In the genomic region with DNA sequence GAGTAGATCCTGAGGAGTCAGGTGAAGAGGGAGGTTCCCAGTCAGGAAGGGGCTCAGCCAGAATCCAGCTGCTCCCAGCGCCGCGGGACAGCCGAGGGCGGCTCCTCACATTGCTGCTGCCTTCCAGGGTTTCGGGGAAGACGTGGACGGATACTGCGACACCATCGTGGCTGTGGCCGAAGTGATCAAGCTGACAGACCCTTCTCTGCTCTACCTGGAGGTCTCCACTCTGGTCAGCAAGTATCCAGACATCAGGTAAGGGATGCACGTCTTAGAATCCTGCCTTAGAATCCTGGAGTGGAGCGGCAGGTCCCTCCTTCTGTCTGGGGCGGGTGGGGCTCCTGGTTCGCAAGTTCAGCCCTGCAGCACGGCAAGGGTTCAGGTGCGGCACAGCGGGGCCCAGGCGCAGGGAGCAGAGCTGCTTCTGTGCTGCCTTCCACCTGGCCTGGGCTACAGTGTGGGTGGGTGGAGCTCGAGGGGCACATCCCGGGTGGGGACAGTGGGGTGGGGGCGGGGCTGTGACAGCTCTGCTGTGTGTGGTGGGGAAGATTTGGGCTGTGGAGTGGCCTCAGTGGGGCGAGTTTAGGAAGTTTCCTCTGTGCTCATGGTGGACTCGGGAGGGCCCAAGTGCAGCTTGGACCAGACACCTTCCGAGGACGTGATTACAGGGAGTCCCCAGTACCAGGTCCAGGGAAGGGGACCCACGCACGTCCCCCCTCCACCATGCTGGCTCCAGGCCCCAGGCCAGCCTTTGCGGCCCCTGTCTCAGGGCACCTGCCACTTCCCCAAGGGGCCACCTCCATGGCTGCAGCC, we compare ENCODE assay signal across 15 cellular contexts. TPM values are rescaled to one million over a fixed set of nuclear protein-coding genes. Genes with fewer than 3 reads are reported as not detected.
DNase-seq lines count a peak whose midpoint lies in the region; ATAC-seq and TF ChIP-seq lines count a peak whose summit lies in the region.
"Had no signal": no experiment of that assay in that cellular context is flagged by ENCODE, and none has a peak within 500 bp of the region (broad histone marks: within the 10 kb centered on the region; RNA-seq: fewer than 3 reads in every experiment).

No MANE protein-coding gene starts in this region.

- no peak overlapping the region for H3K23ac ChIP-seq in mesenchymal stem cell (ENCODE audit: low read length in 2 of 2)

- H3K27ac ChIP-seq in heart left ventricle (no peak overlapping the region), endodermal cell (ENCODE audit: low read depth, low read length) (no peak overlapping the region), upper lobe of right lung (no peak overlapping the region), mesenchymal stem cell (ENCODE audit: low read length, poor library complexity, severe bottlenecking) (no peak overlapping the region)
- H3K27ac ChIP-seq: dorsolateral prefrontal cortex had no signal

- WGBS in heart left ventricle, 4 donors, result 88 to 93% (median 90%) methylated on average over 15 to 29 of the region's 29 CpGs
- 91 to 99% methylated on average over 13 to 29 of the region's 29 CpGs for WGBS in endodermal cell (ENCODE audit: insufficient coverage in 1 of 2, insufficient read length in 1 of 2), 2 experiments
- 94% methylated on average over 29 of the region's 29 CpGs for WGBS in mesenchymal stem cell

- H3K4me3 ChIP-seq in heart left ventricle, result no peak overlapping the region
- H3K4me3 ChIP-seq in endodermal cell (ENCODE audit: low read length), result no peak overlapping the region
- no peak overlapping the region for H3K4me3 ChIP-seq in upper lobe of right lung
- H3K4me3 ChIP-seq in mesenchymal stem cell (ENCODE audit: insufficient read depth in 1 of 2, low read depth in 1 of 2, low read length in 2 of 2), result no peak overlapping the region
- H3K4me3 ChIP-seq: dorsolateral prefrontal cortex, GM12878 had no signal

- POLR2A ChIA-PET in naive thymus-derived CD8-positive, alpha-beta T cell (lab: Charles Lee), result interaction anchor here (1.1 kb wide), 1 partner anchor 23 kb away, joined by 3 read pairs; a partner anchor contains a TSS

- DNase-seq in heart left ventricle, result peak in 3 of 5 donors; percentile 12 to 47 (median 18)
- no peak for DNase-seq in Right ventricle myocardium inferior (ENCODE audit: missing footprints)
- peak; percentile 36 for DNase-seq in endodermal cell
- peak in 1 of 10 donors; percentile 56 for DNase-seq in naive thymus-derived CD8-positive, alpha-beta T cell
- peak; percentile 51 for DNase-seq in upper lobe of right lung
- DNase-seq in central memory CD4-positive, alpha-beta T cell, result no peak
- DNase-seq in hippocampal formation (lab: John Stamatoyannopoulos, UW), result no peak
- DNase-seq in mesenchymal stem cell, result no peak
- DNase-seq: DMS153, GDM1, NCI-H1417, NCI-H526 had no signal

- H2AK5ac ChIP-seq in mesenchymal stem cell (ENCODE audit: low read length, severe bottlenecking), result no peak overlapping the region

- H3K4me2 ChIP-seq in mesenchymal stem cell (ENCODE audit: low read length, poor library complexity, severe bottlenecking), result no peak overlapping the region

- no peak overlapping the region for H2AFZ ChIP-seq in mesenchymal stem cell (ENCODE audit: low read depth, low read length)

- no peak overlapping the region for H3K14ac ChIP-seq in mesenchymal stem cell (ENCODE audit: low read length in 2 of 2)

- H3K36me3 ChIP-seq in heart left ventricle (peaks cover 0 to 68% (median 62%) of the 10 kb centered on the region in 9 donors), endodermal cell (ENCODE audit: control insufficient read depth, insufficient read depth, low read length) (peaks cover 7% of the 10 kb centered on the region), upper lobe of right lung (peaks cover 60% of the 10 kb centered on the region), mesenchymal stem cell (ENCODE audit: control insufficient read depth in 1 of 2, insufficient read depth in 2 of 2, low read depth in 1 of 2, low read length in 2 of 2) (peaks cover 63 to 77% of the 10 kb centered on the region in 2 experiments)

- no peak overlapping the region for H2BK120ac ChIP-seq in mesenchymal stem cell (ENCODE audit: low read depth, low read length)

- no peak overlapping the region for H2BK12ac ChIP-seq in mesenchymal stem cell (ENCODE audit: low read length in 2 of 2)

- H3K9me3 Mint-ChIP-seq in endodermal cell, result no peaks in the 10 kb centered on the region
- H3K9me3 Mint-ChIP-seq in naive thymus-derived CD8-positive, alpha-beta T cell, result no peaks in the 10 kb centered on the region
- H3K9me3 Mint-ChIP-seq: CD4-positive, alpha-beta T cell had no signal

- peaks cover 0 to 2% (median 0%) of the 10 kb centered on the region in 12 donors for H3K4me1 ChIP-seq in heart left ventricle
- no peaks in the 10 kb centered on the region for H3K4me1 ChIP-seq in endodermal cell (ENCODE audit: control insufficient read depth, insufficient read depth, low read length)
- H3K4me1 ChIP-seq in upper lobe of right lung, result no peaks in the 10 kb centered on the region
- H3K4me1 ChIP-seq in mesenchymal stem cell (ENCODE audit: control insufficient read depth, insufficient read depth, low read depth, low read length), result peaks cover 2% of the 10 kb centered on the region

- H3K18ac ChIP-seq in mesenchymal stem cell (ENCODE audit: low read depth in 1 of 2, low read length in 2 of 2), result no peak overlapping the region

- H4K91ac ChIP-seq in mesenchymal stem cell (ENCODE audit: low read length), result no peak overlapping the region

- TF ChIP-seq POLR2A in heart left ventricle (IDR thresholded peaks at IDR 0.05), result no peak

- H3K9ac ChIP-seq in endodermal cell (ENCODE audit: extremely low read depth, low read length, poor library complexity, severe bottlenecking) (no peak overlapping the region), mesenchymal stem cell (ENCODE audit: low read length) (no peak overlapping the region)

- H3K79me1 ChIP-seq in mesenchymal stem cell (replicated peaks; ENCODE audit: low read length, poor library complexity, severe bottlenecking), result peaks cover 9% of the 10 kb centered on the region

- peaks cover 31% of the 10 kb centered on the region for H3K36me3 Mint-ChIP-seq in endodermal cell (ENCODE audit: low read depth)
- H3K36me3 Mint-ChIP-seq in naive thymus-derived CD8-positive, alpha-beta T cell, result peaks cover 6 to 27% (median 10%) of the 10 kb centered on the region in 3 donors

- peak in 1 of 4 donors; percentile 8 for ATAC-seq in heart left ventricle
- ATAC-seq in Right ventricle myocardium inferior, result no peak
- no peak for ATAC-seq in naive thymus-derived CD8-positive, alpha-beta T cell
- peak; percentile 4 for ATAC-seq in upper lobe of right lung
- ATAC-seq: GM12878 had no signal

- no peaks in the 10 kb centered on the region for H3K27me3 Mint-ChIP-seq in endodermal cell (ENCODE audit: insufficient read depth)
- no peaks in the 10 kb centered on the region for H3K27me3 Mint-ChIP-seq in naive thymus-derived CD8-positive, alpha-beta T cell
- H3K27me3 Mint-ChIP-seq: CD4-positive, alpha-beta T cell had no signal

- intact Hi-C loops in heart left ventricle (cut with DNase I), result no loop called here
- intact Hi-C loops in Right ventricle myocardium inferior (cut with DNase I), result no loop called here
- intact Hi-C loops in upper lobe of right lung (cut with DNase I), result no loop called here

- H3K4me1 Mint-ChIP-seq in endodermal cell, result no peaks in the 10 kb centered on the region
- H3K4me1 Mint-ChIP-seq in naive thymus-derived CD8-positive, alpha-beta T cell, result peaks cover 5 to 35% (median 24%) of the 10 kb centered on the region in 4 donors

- H4K8ac ChIP-seq in mesenchymal stem cell (ENCODE audit: low read length), result no peak overlapping the region

- H3K27me3 ChIP-seq in heart left ventricle (no peaks in the 10 kb centered on the region), endodermal cell (ENCODE audit: control insufficient read depth, insufficient read depth, low read length, poor library complexity, severe bottlenecking) (no peaks in the 10 kb centered on the region), upper lobe of right lung (no peaks in the 10 kb centered on the region), mesenchymal stem cell (ENCODE audit: control insufficient read depth in 1 of 2, insufficient read depth in 1 of 2, low read length in 2 of 2) (no peaks in the 10 kb centered on the region)
- H3K27me3 ChIP-seq: dorsolateral prefrontal cortex had no signal

- no peak overlapping the region for H3K27ac Mint-ChIP-seq in endodermal cell
- H3K27ac Mint-ChIP-seq in naive thymus-derived CD8-positive, alpha-beta T cell, result peak overlapping the region in 6 of 10 donors; percentile 11 to 69 (median 58)
- H3K27ac Mint-ChIP-seq: CD4-positive, alpha-beta T cell had no signal

- no peak for TF ChIP-seq CTCF in heart left ventricle (IDR thresholded peaks at IDR 0.05)
- TF ChIP-seq CTCF in endodermal cell (conservative IDR thresholded peaks at IDR 0.05), result no peak
- no peak for TF ChIP-seq CTCF in upper lobe of right lung (IDR thresholded peaks at IDR 0.05)

- no peak overlapping the region for H3K4ac ChIP-seq in mesenchymal stem cell (ENCODE audit: low read depth in 1 of 2, low read length in 2 of 2)

- no peak overlapping the region for H2BK15ac ChIP-seq in mesenchymal stem cell (ENCODE audit: low read depth, poor library complexity, severe bottlenecking)

- H3K4me3 Mint-ChIP-seq in endodermal cell, result no peak overlapping the region
- H3K4me3 Mint-ChIP-seq in naive thymus-derived CD8-positive, alpha-beta T cell, result no peak overlapping the region

- no peak overlapping the region for H2BK5ac ChIP-seq in mesenchymal stem cell (ENCODE audit: low read depth, low read length, poor library complexity, severe bottlenecking)

- H3K9me3 ChIP-seq in heart left ventricle, result no peaks in the 10 kb centered on the region
- H3K9me3 ChIP-seq in endodermal cell (ENCODE audit: control insufficient read depth, low read length), result no peaks in the 10 kb centered on the region
- no peaks in the 10 kb centered on the region for H3K9me3 ChIP-seq in upper lobe of right lung
- no peaks in the 10 kb centered on the region for H3K9me3 ChIP-seq in mesenchymal stem cell (ENCODE audit: control insufficient read depth, low read length)

RNA-seq across cellular contexts. Expression of a gene that starts 22.8 kb away (rescaled TPM):
- total RNA-seq in heart left ventricle (10 to 100 TPM; 33.6 to 45.5 (median 42.8) TPM), Right ventricle myocardium inferior (47.3 TPM), endodermal cell (10 to 100 TPM; 38.6 to 53.7 TPM), upper lobe of right lung (59.5 TPM)
- polyA plus RNA-seq in heart left ventricle, result 10 to 100 TPM; 20.6 to 45.4 TPM
- 41.4 TPM for polyA plus RNA-seq in endodermal cell (2013, experiment 1 of 2)
- polyA plus RNA-seq in endodermal cell (2013, experiment 2 of 2), result 38.3 TPM
- total RNA-seq in naive thymus-derived CD8-positive, alpha-beta T cell, result 10 to 100 TPM; 93.3 to 99.5 TPM
- 10 to 100 TPM; 29.7 to 57.1 (median 42.5) TPM for polyA plus RNA-seq in naive thymus-derived CD8-positive, alpha-beta T cell
- polyA plus RNA-seq in mesenchymal stem cell (2013, experiment 1 of 2), result 24.3 TPM
- 23.1 TPM for polyA plus RNA-seq in mesenchymal stem cell (2013, experiment 2 of 2)

RNA-seq across cellular contexts. Expression of a gene that starts 58.5 kb away (rescaled TPM):
- total RNA-seq in heart left ventricle (1 to 10 TPM in 6 of 9 donors, under 1 TPM in 3; 0.65 to 3.8 (median 1.1) TPM), Right ventricle myocardium inferior (1.1 TPM), endodermal cell (1 to 10 TPM; 1.3 to 1.5 TPM), upper lobe of right lung (1.0 TPM)
- polyA plus RNA-seq in heart left ventricle, result under 1 TPM; 0.50 to 0.82 TPM
- 1.5 TPM for polyA plus RNA-seq in endodermal cell (2013, experiment 1 of 2)
- polyA plus RNA-seq in endodermal cell (2013, experiment 2 of 2), result 1.4 TPM
- 1 to 10 TPM; 2.4 to 2.6 TPM for total RNA-seq in naive thymus-derived CD8-positive, alpha-beta T cell
- polyA plus RNA-seq in naive thymus-derived CD8-positive, alpha-beta T cell, result 1 to 10 TPM in 2 of 3 donors, under 1 TPM in 1; 0.98 to 3.3 (median 2.4) TPM
- polyA plus RNA-seq in mesenchymal stem cell (2013, experiment 1 of 2), result 1.1 TPM
- polyA plus RNA-seq in mesenchymal stem cell (2013, experiment 2 of 2), result 1.1 TPM

Comparison
In these comparisons a context has a peak if more than half of its experiments do, and no peak if none do; other contexts are left out.
1. DNase-seq: peak in heart left ventricle (3 of 5), endodermal cell (single experiment) and upper lobe of right lung (single experiment); none in Right ventricle myocardium inferior (single experiment), central memory CD4-positive, alpha-beta T cell (single experiment), hippocampal formation (0 of 2) and mesenchymal stem cell (single experiment).